9 cellular contexts compared by ENCODE assay signal in the genomic region with DNA sequence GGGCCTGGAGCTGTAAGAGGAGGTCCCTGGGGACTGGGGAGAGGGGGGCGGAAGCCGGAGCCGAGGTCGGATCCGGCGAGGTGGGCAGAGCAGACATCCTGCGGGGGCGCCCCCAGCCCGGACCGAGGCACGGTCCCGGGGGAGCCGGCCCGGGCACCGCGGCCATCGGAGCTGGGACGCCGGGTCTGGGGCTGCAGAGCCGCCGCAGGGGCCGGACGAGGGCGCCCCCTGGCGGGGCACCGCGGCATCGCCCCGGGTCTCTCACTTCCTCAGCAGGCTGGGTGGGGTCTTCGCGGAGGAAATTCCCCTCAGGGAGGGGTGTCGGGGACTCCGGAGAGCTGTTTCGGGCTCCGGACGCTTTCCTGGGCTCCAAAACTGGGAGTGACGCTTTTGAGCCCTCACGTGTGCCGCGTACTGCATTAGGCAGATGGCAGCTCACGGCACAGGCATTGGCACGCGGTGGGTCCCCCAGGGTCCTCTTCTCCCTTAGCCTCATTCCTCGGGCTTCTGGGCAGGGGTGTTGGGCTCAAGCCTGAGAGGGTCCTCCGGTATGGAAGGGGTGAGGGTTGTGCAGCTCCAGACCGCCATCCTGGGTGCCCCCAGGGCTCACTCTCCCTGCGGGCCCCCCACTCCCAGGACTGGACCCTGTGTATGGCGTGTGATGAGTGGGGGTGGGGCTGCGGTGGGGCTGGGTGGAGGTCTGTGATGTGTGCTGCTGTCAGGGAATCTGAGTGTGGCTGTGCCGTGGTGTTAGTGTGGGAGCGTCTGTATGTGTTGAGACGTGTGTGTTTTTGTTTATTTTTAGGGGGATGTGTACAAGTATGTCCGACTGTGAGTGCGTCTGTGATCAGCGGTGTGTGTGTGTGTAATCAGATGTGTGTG. TPM values are rescaled to one million over a fixed set of nuclear protein-coding genes. Genes with fewer than 3 reads are reported as not detected.
DNase-seq lines count a peak whose midpoint lies in the region; ATAC-seq and TF ChIP-seq lines count a peak whose summit lies in the region.
"Had no signal": no experiment of that assay in that cellular context is flagged by ENCODE, and none has a peak within 500 bp of the region (broad histone marks: within the 10 kb centered on the region; RNA-seq: fewer than 3 reads in every experiment).

No MANE protein-coding gene starts in this region.

- in situ Hi-C loops in KBM-7 (cut with MboI; ENCODE audit: low pct_unique_long_range_greater_than_20kb, low sequenced_read_pairs), result no loop called here

- H3K4me3 Mint-ChIP-seq in nephron, result peak overlapping the region; percentile 22 to 58 (median 31)

- WGBS in esophagus squamous epithelium, 2 donors, result 1 to 24% methylated on average over 9 to 13 of the region's 55 CpGs

- H3K4me1 ChIP-seq in esophagus squamous epithelium (peaks cover 19 to 37% (median 26%) of the 10 kb centered on the region in 3 donors), vagina (peaks cover 37% of the 10 kb centered on the region)

- H3K36me3 Mint-ChIP-seq in nephron (ENCODE audit: low read depth), result no peaks in the 10 kb centered on the region

- H3K27me3 ChIP-seq in esophagus squamous epithelium (peaks cover 0 to 95% (median 4%) of the 10 kb centered on the region in 4 donors), vagina (no peaks in the 10 kb centered on the region)

- intact Hi-C loops in esophagus squamous epithelium (cut with DNase I), result loop anchor here (5.0 kb wide), 1 partner anchor 494 kb away; no protein-coding TSS in a partner anchor
- intact Hi-C loops in vagina (cut with DNase I), result loop anchor here (10.0 kb wide), 1 partner anchor 496 kb away; no protein-coding TSS in a partner anchor

- H3K27ac Mint-ChIP-seq in nephron, result no peak overlapping the region

- H3K4me3 ChIP-seq in esophagus squamous epithelium (peak overlapping the region in 3 of 4 donors; percentile 21 to 62 (median 41)), vagina (peak overlapping the region; percentile 31 to 35)

- TF ChIP-seq CTCF in esophagus squamous epithelium (IDR thresholded peaks at IDR 0.05), result peak; percentile 80 to 91 (median 86)
- TF ChIP-seq CTCF in nephron (IDR thresholded peaks at IDR 0.05; ENCODE audit: unreplicated experiment in 3 of 3), result peak; percentile 96 to 97 (median 97)
- TF ChIP-seq CTCF in vagina (IDR thresholded peaks at IDR 0.05), result peak; percentile 65 to 94 (median 76)

- no peak for TF ChIP-seq POLR2A in esophagus squamous epithelium (IDR thresholded peaks at IDR 0.05)
- no peak for TF ChIP-seq POLR2A in vagina (IDR thresholded peaks at IDR 0.05)

- H3K9me3 Mint-ChIP-seq in nephron, result no peaks in the 10 kb centered on the region

- H3K27ac ChIP-seq in esophagus squamous epithelium (no peak overlapping the region), vagina (no peak overlapping the region)

- ATAC-seq in HG03039 (IDR thresholded peaks at IDR 0.05; ENCODE audit: unreplicated experiment), result no peak
- ATAC-seq in HG02852 (IDR thresholded peaks at IDR 0.05; ENCODE audit: unreplicated experiment), result no peak

- peak; percentile 57 for DNase-seq in Daoy (ENCODE audit: low read depth)
- DNase-seq in KBM-7, result peak; percentile 64
- peak; percentile 88 for DNase-seq in activated CD8-positive, alpha-beta memory T cell treated with anti-CD3 and anti-CD28 coated beads, Interleukin-2, amount 50 U/mL, for 48 hours
- DNase-seq in esophagus squamous epithelium (lab: John Stamatoyannopoulos, UW), result no peak
- no peak for DNase-seq in vagina (ENCODE audit: extremely low spot score in 2 of 2)

- H3K4me1 Mint-ChIP-seq in nephron, result no peaks in the 10 kb centered on the region

- H3K36me3 ChIP-seq in esophagus squamous epithelium, result no peaks in the 10 kb centered on the region
- H3K36me3 ChIP-seq in vagina, result no peaks in the 10 kb centered on the region

- peaks cover 88% of the 10 kb centered on the region for H3K27me3 Mint-ChIP-seq in nephron (ENCODE audit: low read depth)

- H3K9me3 ChIP-seq in esophagus squamous epithelium, result no peaks in the 10 kb centered on the region
- no peaks in the 10 kb centered on the region for H3K9me3 ChIP-seq in vagina

RNA-seq across cellular contexts. Expression of gene LHX2, which starts 29.6 kb away (rescaled TPM):
- total RNA-seq in Daoy (2014; rRNA removed; shearing (Covaris generic)), result 5.7 and 11.9 TPM in 2 replicates
- total RNA-seq in esophagus squamous epithelium (under 1 TPM in 1 of 4 donors, not detected in 3; 0.22 TPM), vagina (not detected)
- total RNA-seq: T-helper 2 cell treated with Interferon-gamma antibody and Interleukin-4, amounts not matched to agents 100 ng/mL and 5 ng/mL, for 36 hours had no signal

Comparison
In these comparisons a context has a peak if more than half of its experiments do, and no peak if none do; other contexts are left out.
1. DNase-seq: peak in Daoy (single experiment), KBM-7 (single experiment) and activated CD8-positive, alpha-beta memory T cell treated with anti-CD3 and anti-CD28 coated beads, Interleukin-2, amount 50 U/mL, for 48 hours (single experiment); none in esophagus squamous epithelium (single experiment) and vagina (0 of 2).
2. Peak in every context shown above with its lines, with median percentiles within 50 percentile points of each other: CTCF ChIP-seq.